In the genomic region with DNA sequence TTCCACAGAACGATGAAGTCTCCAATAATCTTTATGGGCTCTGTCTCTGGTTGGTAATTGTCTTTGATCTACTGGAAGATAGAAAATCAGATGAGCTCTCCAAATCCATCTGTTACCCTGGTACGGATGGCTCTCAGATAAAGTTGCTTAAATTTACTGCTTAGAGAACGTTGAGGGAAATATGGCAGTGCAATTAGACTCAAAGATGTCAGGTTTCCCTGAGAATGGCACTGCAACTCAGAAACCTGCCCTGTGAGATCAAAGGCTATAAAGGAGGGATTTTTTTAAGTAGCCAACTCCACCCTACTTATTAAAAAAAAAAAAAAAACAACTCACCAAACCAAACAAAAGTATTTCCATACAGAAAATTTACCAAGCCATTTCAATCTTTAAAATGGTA, we compare ENCODE assay signal across 9 cellular contexts. TPM values are rescaled to one million over a fixed set of nuclear protein-coding genes. Genes with fewer than 3 reads are reported as not detected.
DNase-seq lines count a peak whose midpoint lies in the region; ATAC-seq and TF ChIP-seq lines count a peak whose summit lies in the region.
"Had no signal": no experiment of that assay in that cellular context is flagged by ENCODE, and none has a peak within 500 bp of the region (broad histone marks: within the 10 kb centered on the region; RNA-seq: fewer than 3 reads in every experiment).

No MANE protein-coding gene starts in this region.

- no peak overlapping the region for H2AFZ ChIP-seq in GM23248

- DNase-seq in GM23248 = no peak
- DNase-seq in activated naive CD8-positive, alpha-beta T cell treated with anti-CD3 and anti-CD28 coated beads for 36 hours = no peak
- peak in 2 of 9 donors; percentile 26 to 34 for DNase-seq in naive thymus-derived CD4-positive, alpha-beta T cell
- no peak for DNase-seq in thyroid gland
- no peak for DNase-seq in AG08395 (ENCODE audit: low spot score)

- in situ Hi-C loops in GM23248 (cut with MboI) = no loop called here

- H3K4me1 ChIP-seq in GM23248 (ENCODE audit: insufficient read depth) = peaks cover 8% of the 10 kb centered on the region; the same call in 1 of the 2 replicates
- peaks cover 41 to 54% of the 10 kb centered on the region in 2 donors for H3K4me1 ChIP-seq in naive thymus-derived CD4-positive, alpha-beta T cell (ENCODE audit: control insufficient read depth in 2 of 2, insufficient read depth in 2 of 2, low read length in 2 of 2)
- H3K4me1 ChIP-seq in thyroid gland = peaks cover 0 to 11% of the 10 kb centered on the region in 2 donors
- H3K4me1 ChIP-seq: prostate gland had no signal

- intact Hi-C loops in naive thymus-derived CD4-positive, alpha-beta T cell (cut with micrococcal nuclease) = loop anchor here in 1 of 2 donors (5.0 kb wide), 1 partner anchor 246 kb away; no protein-coding TSS in a partner anchor
- intact Hi-C loops in thyroid gland (cut with DNase I) = no loop called here

- CTCF ChIA-PET in naive thymus-derived CD4-positive, alpha-beta T cell (lab: Charles Lee) = interaction anchor here (1.0 to 17.6 kb wide), 4 partner anchors 8 to 135 kb away, joined by 3 to 354 read pairs (median 10); no protein-coding TSS in a partner anchor

- no peaks in the 10 kb centered on the region for H3K9me3 ChIP-seq in GM23248 (ENCODE audit: low read depth)
- no peaks in the 10 kb centered on the region for H3K9me3 ChIP-seq in naive thymus-derived CD4-positive, alpha-beta T cell (ENCODE audit: control insufficient read depth in 2 of 3, low read length in 3 of 3)
- no peaks in the 10 kb centered on the region for H3K9me3 ChIP-seq in thyroid gland
- H3K9me3 ChIP-seq: prostate gland had no signal

- peak overlapping the region; percentile 62; the same call in 1 of the 2 replicates for H3K9ac ChIP-seq in GM23248

- H3K4me1 Mint-ChIP-seq in activated naive CD8-positive, alpha-beta T cell treated with anti-CD3 and anti-CD28 coated beads for 36 hours = peaks cover 56% of the 10 kb centered on the region
- H3K4me1 Mint-ChIP-seq in naive thymus-derived CD4-positive, alpha-beta T cell = peaks cover 37 to 87% (median 69%) of the 10 kb centered on the region in 7 donors

- peaks cover 7% of the 10 kb centered on the region for H3K27me3 Mint-ChIP-seq in activated naive CD8-positive, alpha-beta T cell treated with anti-CD3 and anti-CD28 coated beads for 36 hours
- peaks cover 0 to 2% (median 0%) of the 10 kb centered on the region in 5 donors for H3K27me3 Mint-ChIP-seq in naive thymus-derived CD4-positive, alpha-beta T cell

- TF ChIP-seq CTCF in 22Rv1 (IDR thresholded peaks at IDR 0.05) (no peak), thyroid gland (IDR thresholded peaks at IDR 0.05) (no peak)

- H3K27ac Mint-ChIP-seq in activated naive CD8-positive, alpha-beta T cell treated with anti-CD3 and anti-CD28 coated beads for 36 hours = peak overlapping the region; percentile 100
- peak overlapping the region; percentile 93 to 99 (median 98) for H3K27ac Mint-ChIP-seq in naive thymus-derived CD4-positive, alpha-beta T cell

- peak overlapping the region; percentile 94 for H3K4me3 Mint-ChIP-seq in activated naive CD8-positive, alpha-beta T cell treated with anti-CD3 and anti-CD28 coated beads for 36 hours
- peak overlapping the region; percentile 85 to 98 (median 96) for H3K4me3 Mint-ChIP-seq in naive thymus-derived CD4-positive, alpha-beta T cell

- peak overlapping the region; percentile 84 for H3K4me2 ChIP-seq in GM23248 (ENCODE audit: unreplicated experiment)

- no peak for TF ChIP-seq POLR2A in thyroid gland (IDR thresholded peaks at IDR 0.05)

- H3F3A ChIP-seq in GM23248 (ENCODE audit: insufficient read depth) = 0 out of 2 replicates have a peak, but pooled peaks cover 8% of the 10 kb centered on the region

- no peak for ATAC-seq in naive thymus-derived CD4-positive, alpha-beta T cell
- no peak for ATAC-seq in HG03139 (IDR thresholded peaks at IDR 0.05; ENCODE audit: unreplicated experiment)
- no peak for ATAC-seq in esophagus mucosa

- H3K27me3 ChIP-seq in GM23248 (replicated peaks; ENCODE audit: insufficient read depth) (no peaks in the 10 kb centered on the region), thyroid gland (no peaks in the 10 kb centered on the region)
- H3K27me3 ChIP-seq in naive thymus-derived CD4-positive, alpha-beta T cell (ENCODE audit: control insufficient read depth in 2 of 2, insufficient read depth in 2 of 2, low read length in 2 of 2) = no peaks in the 10 kb centered on the region

- H4K20me1 ChIP-seq in GM23248 (ENCODE audit: insufficient read depth) = no peaks in the 10 kb centered on the region

- no peaks in the 10 kb centered on the region for H3K79me2 ChIP-seq in GM23248 (ENCODE audit: insufficient read depth)

- POLR2A ChIA-PET in naive thymus-derived CD4-positive, alpha-beta T cell (lab: Charles Lee) = interaction anchor here (0.6 to 9.9 kb wide), 5 partner anchors 10 to 106 kb away, joined by 3 to 158 read pairs (median 8); no protein-coding TSS in a partner anchor

- H3K9me2 ChIP-seq in GM23248 (ENCODE audit: insufficient read depth) = no peaks in the 10 kb centered on the region

- H3K9me3 Mint-ChIP-seq in activated naive CD8-positive, alpha-beta T cell treated with anti-CD3 and anti-CD28 coated beads for 36 hours = no peaks in the 10 kb centered on the region
- H3K9me3 Mint-ChIP-seq in naive thymus-derived CD4-positive, alpha-beta T cell = peaks cover 0 to 6% (median 0%) of the 10 kb centered on the region in 11 donors

- 83 to 88% methylated on average over 3 of the region's 3 CpGs for WGBS in GM23248 (ENCODE audit: low coverage in 1 of 2, low lambda C conversion rate in 2 of 2, missing lambda C conversion rate in 2 of 2), 2 experiments
- 82 to 85% methylated on average over 3 of the region's 3 CpGs for WGBS in thyroid gland, 2 donors

- H3K4me3 ChIP-seq in GM23248 = peak overlapping the region; percentile 76
- H3K4me3 ChIP-seq in naive thymus-derived CD4-positive, alpha-beta T cell (ENCODE audit: low read length) = peak overlapping the region; percentile 30
- H3K4me3 ChIP-seq in thyroid gland (replicated peaks in 1 of 3) = no peak overlapping the region

- H3K36me3 Mint-ChIP-seq in activated naive CD8-positive, alpha-beta T cell treated with anti-CD3 and anti-CD28 coated beads for 36 hours = peaks cover 41% of the 10 kb centered on the region
- peaks cover 0 to 31% (median 12%) of the 10 kb centered on the region in 5 donors for H3K36me3 Mint-ChIP-seq in naive thymus-derived CD4-positive, alpha-beta T cell

- H3K36me3 ChIP-seq in GM23248 (ENCODE audit: low read depth) (no peaks in the 10 kb centered on the region), thyroid gland (no peaks in the 10 kb centered on the region)
- H3K36me3 ChIP-seq in naive thymus-derived CD4-positive, alpha-beta T cell (ENCODE audit: control insufficient read depth in 2 of 3, insufficient read depth in 3 of 3, low read length in 3 of 3) = no peaks in the 10 kb centered on the region
- H3K36me3 ChIP-seq: prostate gland had no signal

- H3K27ac ChIP-seq in 22Rv1 = peak overlapping the region; percentile 54
- no peak overlapping the region for H3K27ac ChIP-seq in GM23248
- H3K27ac ChIP-seq in naive thymus-derived CD4-positive, alpha-beta T cell (ENCODE audit: low read depth, low read length) = peak overlapping the region; percentile 97
- no peak overlapping the region for H3K27ac ChIP-seq in thyroid gland

RNA-seq across cellular contexts. Expression of gene BIRC3, which starts 0.8 kb away (rescaled TPM):
- 0.89 and 0.97 TPM in 2 replicates for total RNA-seq in GM23248 (2014; rRNA removed; shearing (Covaris generic))
- 0.57 and 0.79 TPM in 2 replicates for polyA plus RNA-seq in GM23248 (2016; fragmentation: Nextera tagmentation; extraction: Ambion mirVana)
- 10 to 100 TPM; 76.6 to 79.9 TPM for total RNA-seq in activated naive CD8-positive, alpha-beta T cell treated with anti-CD3 and anti-CD28 coated beads for 36 hours
- total RNA-seq in naive thymus-derived CD4-positive, alpha-beta T cell = 100 to 1,000 TPM in 3 of 5 experiments, 10 to 100 TPM in 2; 62.3 to 160 (median 128) TPM
- polyA plus RNA-seq in naive thymus-derived CD4-positive, alpha-beta T cell = 10 to 100 TPM; 18.8 to 47.7 TPM
- 2.2 TPM for total RNA-seq in esophagus mucosa
- 1 to 10 TPM; 2.0 to 6.0 (median 4.1) TPM for total RNA-seq in thyroid gland

RNA-seq across cellular contexts. Expression of gene BIRC2, which starts 30.5 kb away (rescaled TPM):
- 73.7 and 104 TPM in 2 replicates for total RNA-seq in GM23248 (2014; rRNA removed; shearing (Covaris generic))
- polyA plus RNA-seq in GM23248 (2016; fragmentation: Nextera tagmentation; extraction: Ambion mirVana) = 60.7 and 63.2 TPM in 2 replicates
- 10 to 100 TPM; 29.6 to 30.7 TPM for total RNA-seq in activated naive CD8-positive, alpha-beta T cell treated with anti-CD3 and anti-CD28 coated beads for 36 hours
- total RNA-seq in naive thymus-derived CD4-positive, alpha-beta T cell = 100 to 1,000 TPM in 1 of 5 experiments, 10 to 100 TPM in 4; 37.5 to 103 (median 72.0) TPM
- polyA plus RNA-seq in naive thymus-derived CD4-positive, alpha-beta T cell = 10 to 100 TPM; 35.2 to 42.8 TPM
- total RNA-seq in esophagus mucosa (22.1 TPM), thyroid gland (100 to 1,000 TPM in 1 of 4 donors, 10 to 100 TPM in 3; 43.9 to 152 (median 72.9) TPM)

Comparison
In these comparisons a context has a peak if more than half of its experiments do, and no peak if none do; other contexts are left out.
1. H3K27ac ChIP-seq: peak in 22Rv1 (single experiment) and naive thymus-derived CD4-positive, alpha-beta T cell (single experiment); none in GM23248 (single experiment) and thyroid gland (0 of 3).
2. H3K4me3 ChIP-seq: peak in GM23248 (single experiment) and naive thymus-derived CD4-positive, alpha-beta T cell (single experiment); none in thyroid gland (0 of 3).
3. RNA of gene BIRC3, which starts 0.8 kb away (total RNA-seq): 62.3 to 160 TPM in naive thymus-derived CD4-positive, alpha-beta T cell and 76.6 to 79.9 TPM in activated naive CD8-positive, alpha-beta T cell treated with anti-CD3 and anti-CD28 coated beads for 36 hours; 2.0 to 6.0 TPM in thyroid gland, 2.2 TPM in esophagus mucosa (single experiment) and 0.89 to 0.97 TPM in GM23248; every median in the first group is over 4 times any median in the second.